1 cellular context compared by ENCODE assay signal in genomic region chr7:131109757-131110293, GRCh38.
A peak's percentile ranks its signal among the peaks of the same experiment; 100 is the strongest.
TF ChIP-seq lines count a peak whose summit lies in the region.

No MANE protein-coding gene starts in this region.

TF ChIP-seq in HEK293, 187 proteins besides CTCF, POLR2A, EP300 and RAD21 (continued from another document and continues in another):
- TF ChIP-seq ZNF391 (tag by site-specific recombination; IDR thresholded peaks at IDR 0.05; ENCODE audit: borderline replicate concordance, low read depth) = no peak
- no peak for TF ChIP-seq PRDM6 (tag by site-specific recombination; IDR thresholded peaks at IDR 0.05)
- peak; percentile 58; the same call in 1 of the 2 replicates for TF ChIP-seq ZNF561 (tag by site-specific recombination; IDR thresholded peaks at IDR 0.05; ENCODE audit: borderline replicate concordance)
- TF ChIP-seq OSR2 (tag by site-specific recombination; IDR thresholded peaks at IDR 0.05) = peak; percentile 76
- 0 out of 2 replicates have a peak, but pooled peaks have one; percentile 69 for TF ChIP-seq ZBTB17 (tag by site-specific recombination; IDR thresholded peaks at IDR 0.05)
- peak; percentile 98 for TF ChIP-seq ZBTB20 (tag by site-specific recombination; IDR thresholded peaks at IDR 0.05)
- no peak for TF ChIP-seq ZNF596 (tag by site-specific recombination; IDR thresholded peaks at IDR 0.05)
- TF ChIP-seq ZBTB8A (tag by site-specific recombination; IDR thresholded peaks at IDR 0.05) = peak; percentile 88
- no peak for TF ChIP-seq ZNF140 (tag by site-specific recombination; IDR thresholded peaks at IDR 0.05)
- 0 out of 2 replicates have a peak, but pooled peaks have one; percentile 37 for TF ChIP-seq ZNF324 (tag by site-specific recombination; IDR thresholded peaks at IDR 0.05)
- TF ChIP-seq AEBP2 (tag by site-specific recombination; IDR thresholded peaks at IDR 0.05; ENCODE audit: borderline replicate concordance) = no peak
- peak; percentile 67; the same call in 1 of the 2 replicates for TF ChIP-seq ZBTB6 (tag by site-specific recombination; IDR thresholded peaks at IDR 0.05)
- TF ChIP-seq MEIS1 (CRISPR knock-in tag; IDR thresholded peaks at IDR 0.05; ENCODE audit: borderline replicate concordance) = no peak
- TF ChIP-seq ZNF423 (tag by site-specific recombination; IDR thresholded peaks at IDR 0.05) = peak; percentile 47; the same call in 1 of the 2 replicates
- no peak for TF ChIP-seq ZNF211 (tag by site-specific recombination; IDR thresholded peaks at IDR 0.05; ENCODE audit: low read depth)
- peak; percentile 73 for TF ChIP-seq KLF8 (tag by site-specific recombination; IDR thresholded peaks at IDR 0.05)
- TF ChIP-seq EGR2 (tag by site-specific recombination; IDR thresholded peaks at IDR 0.05; ENCODE audit: low read depth) = peak; percentile 77
- peak; percentile 79 for TF ChIP-seq ZIC2 (tag by site-specific recombination; IDR thresholded peaks at IDR 0.05)
- no peak for TF ChIP-seq ZNF280D (tag by site-specific recombination; IDR thresholded peaks at IDR 0.05)
- TF ChIP-seq ZNF449 (tag by site-specific recombination; IDR thresholded peaks at IDR 0.05) = 0 out of 2 replicates have a peak, but pooled peaks have one; percentile 21
- TF ChIP-seq ZNF394 (tag by site-specific recombination; IDR thresholded peaks at IDR 0.05; ENCODE audit: borderline replicate concordance) = peak; percentile 24; the same call in 1 of the 2 replicates
- TF ChIP-seq ZNF837 (tag by site-specific recombination; IDR thresholded peaks at IDR 0.05) = no peak
- no peak for TF ChIP-seq INSM2 (tag by site-specific recombination; IDR thresholded peaks at IDR 0.05)
- peak; percentile 62 for TF ChIP-seq ZNF341 (tag by site-specific recombination; IDR thresholded peaks at IDR 0.05; ENCODE audit: low read depth)
- TF ChIP-seq ZFP69B (tag by site-specific recombination; IDR thresholded peaks at IDR 0.05) = peak; percentile 44; the same call in 1 of the 2 replicates
- no peak for TF ChIP-seq ZBTB49 (tag by site-specific recombination; IDR thresholded peaks at IDR 0.05; ENCODE audit: low read depth)
- peak; percentile 42 for TF ChIP-seq ZBTB26 (tag by site-specific recombination; optimal IDR thresholded peaks at IDR 0.05)
- TF ChIP-seq SP3 (tag by site-specific recombination; IDR thresholded peaks at IDR 0.05) = peak; percentile 32; the same call in 1 of the 2 replicates
- TF ChIP-seq GLIS2 (tag by site-specific recombination; IDR thresholded peaks at IDR 0.05) = peak; percentile 87
- no peak for TF ChIP-seq ZNF488 (tag by site-specific recombination; IDR thresholded peaks at IDR 0.05)
- no peak for TF ChIP-seq ZSCAN5A (tag by site-specific recombination; IDR thresholded peaks at IDR 0.05)
- TF ChIP-seq PRDM1 (tag by site-specific recombination; IDR thresholded peaks at IDR 0.05) = no peak
- TF ChIP-seq KLF10 (tag by site-specific recombination; IDR thresholded peaks at IDR 0.05) = peak; percentile 70
- TF ChIP-seq ZNF335 (tag by site-specific recombination; conservative IDR thresholded peaks at IDR 0.05) = peak; percentile 85
- peak; percentile 58; the same call in 1 of the 2 replicates for TF ChIP-seq ZNF843 (tag by site-specific recombination; IDR thresholded peaks at IDR 0.05)
- TF ChIP-seq TSHZ1 (tag by site-specific recombination; IDR thresholded peaks at IDR 0.05; ENCODE audit: borderline replicate concordance) = no peak
- no peak for TF ChIP-seq ZNF510 (tag by site-specific recombination; IDR thresholded peaks at IDR 0.05; ENCODE audit: insufficient replicate concordance)
- no peak for TF ChIP-seq ZSCAN23 (tag by site-specific recombination; IDR thresholded peaks at IDR 0.05)
- peak; percentile 88 for TF ChIP-seq ZNF600 (tag by site-specific recombination; IDR thresholded peaks at IDR 0.05)
